In genomic region chr16:31330553-31330890, GRCh38 we compare ENCODE assay signal across 1 cellular context.
TF ChIP-seq lines count a peak whose summit lies in the region.

No MANE protein-coding gene starts in this region.

TF ChIP-seq in HepG2, 621 proteins besides CTCF, POLR2A, EP300 and RAD21:
- TF ChIP-seq IKZF1 (IDR thresholded peaks at IDR 0.05) (0 out of 2 replicates have a peak, but pooled peaks have one; percentile 53), ZFP36L1 (CRISPR knock-in tag; IDR thresholded peaks at IDR 0.05) (no peak), ZFP36L2 (CRISPR knock-in tag; IDR thresholded peaks at IDR 0.05) (no peak), EED (CRISPR knock-in tag; IDR thresholded peaks at IDR 0.05) (no peak), NR2F6 (IDR thresholded peaks at IDR 0.05) (no peak), NR2F6 (CRISPR knock-in tag; IDR thresholded peaks at IDR 0.05) (no peak), E2F5 (CRISPR knock-in tag; conservative IDR thresholded peaks at IDR 0.05) (no peak), EZH2 (conservative IDR thresholded peaks at IDR 0.05; ENCODE audit: low read depth, low read length) (0 out of 2 replicates have a peak, but pooled peaks have one; percentile 68), ETV6 (CRISPR knock-in tag; conservative IDR thresholded peaks at IDR 0.05) (no peak), ZNF570 (CRISPR knock-in tag; IDR thresholded peaks at IDR 0.05; ENCODE audit: borderline replicate concordance) (no peak), SALL1 (CRISPR knock-in tag; IDR thresholded peaks at IDR 0.05) (no peak), ZNF121 (CRISPR knock-in tag; IDR thresholded peaks at IDR 0.05) (no peak), ZNF337 (CRISPR knock-in tag; IDR thresholded peaks at IDR 0.05; ENCODE audit: borderline replicate concordance, low read depth) (no peak)
TF ChIP-seq in HepG2: peak in this region for 2.
